6 cellular contexts compared by ENCODE assay signal in the genomic region with DNA sequence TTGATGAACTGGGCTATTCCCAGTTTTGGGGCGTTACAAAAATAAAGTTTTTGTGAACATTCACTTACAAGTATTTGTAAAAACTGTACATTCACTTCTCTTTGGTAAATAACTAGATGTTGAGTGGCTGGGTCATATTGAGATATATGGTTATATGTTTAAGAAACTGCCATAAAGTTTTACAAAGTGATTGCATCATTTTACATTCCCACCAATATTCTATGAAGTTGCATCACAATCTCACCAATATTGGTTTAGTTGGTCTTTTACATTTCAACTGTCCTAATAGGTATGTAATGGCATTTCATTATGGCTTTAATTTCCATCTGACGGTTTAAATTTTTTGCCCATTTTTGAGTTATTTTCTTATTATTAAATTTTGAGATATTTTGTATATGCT.
"Had no signal": no experiment of that assay in that cellular context is flagged by ENCODE, and none has a peak within 500 bp of the region (broad histone marks: within the 10 kb centered on the region; RNA-seq: fewer than 3 reads in every experiment).

No MANE protein-coding gene starts in this region.

- H3K27ac ChIP-seq: GM23248 had no signal

- H3K9ac ChIP-seq: GM23248 had no signal

- DNase-seq: GM23248, GOT3, H9, HCEC 1CT, KG1 had no signal

- FAIRE-seq: H54 had no signal

- H3K4me3 ChIP-seq: GM23248 had no signal

- H2AFZ ChIP-seq: GM23248 had no signal
